ENCODE assay signal across 1 cellular context in genomic region chr17:44326867-44327444, GRCh38.
TF ChIP-seq lines count a peak whose summit lies in the region.

No MANE protein-coding gene starts in this region.

TF ChIP-seq in GM12878, 131 proteins besides CTCF, POLR2A, EP300 and RAD21 (continues in another document):
- TF ChIP-seq ZNF24 (IDR thresholded peaks at IDR 0.05), result no peak
- TF ChIP-seq CEBPZ (IDR thresholded peaks at IDR 0.05; ENCODE audit: low read depth, low read length), result no peak
- TF ChIP-seq ASH2L (IDR thresholded peaks at IDR 0.05; ENCODE audit: borderline replicate concordance, low read depth), result no peak
- 0 out of 2 replicates have a peak, but pooled peaks have one; percentile 23 for TF ChIP-seq TAF1 (IDR thresholded peaks at IDR 0.05; ENCODE audit: borderline replicate concordance, low read depth, low read length)
- TF ChIP-seq MXI1 (IDR thresholded peaks at IDR 0.05; ENCODE audit: low read depth, low read length), result peak; percentile 96
- no peak for TF ChIP-seq ATF2 (IDR thresholded peaks at IDR 0.05; ENCODE audit: low read length)
- TF ChIP-seq ZBTB40 (IDR thresholded peaks at IDR 0.05; ENCODE audit: borderline replicate concordance), result no peak
- no peak for TF ChIP-seq BACH1 (IDR thresholded peaks at IDR 0.05; ENCODE audit: borderline replicate concordance)
- no peak for TF ChIP-seq BCL3 (IDR thresholded peaks at IDR 0.05; ENCODE audit: borderline replicate concordance, insufficient read depth, low read depth, low read length, poor library complexity, severe bottlenecking)
- TF ChIP-seq RCOR1 (conservative IDR thresholded peaks at IDR 0.05; ENCODE audit: low read depth, low read length), result no peak
- peak; percentile 93 for TF ChIP-seq MLLT1 (IDR thresholded peaks at IDR 0.05)
- no peak for TF ChIP-seq FOXK2 (IDR thresholded peaks at IDR 0.05)
- TF ChIP-seq ZZZ3 (IDR thresholded peaks at IDR 0.05; ENCODE audit: control insufficient read depth, insufficient read length, low read depth), result no peak
- peak; percentile 56; the same call in 1 of the 2 replicates for TF ChIP-seq NKRF (conservative IDR thresholded peaks at IDR 0.05)
- peak; percentile 59; the same call in 1 of the 2 replicates for TF ChIP-seq PAX5 (IDR thresholded peaks at IDR 0.05; ENCODE audit: borderline replicate concordance, low read depth, low read length)
- TF ChIP-seq NR2F1 (conservative IDR thresholded peaks at IDR 0.05), result peak; percentile 42
- peak; percentile 90 for TF ChIP-seq SP1 (IDR thresholded peaks at IDR 0.05; ENCODE audit: low read depth, low read length)
- peak in 1 of 2 experiments; percentile 87; a peak in 2 of 4 replicates for TF ChIP-seq SRF (IDR thresholded peaks at IDR 0.05; ENCODE audit: low read depth in 2 of 2, low read length in 2 of 2)
- TF ChIP-seq POLR2AphosphoS2 (IDR thresholded peaks at IDR 0.05; ENCODE audit: low read depth, low read length), result peak; percentile 82
- TF ChIP-seq JUNB (IDR thresholded peaks at IDR 0.05), result no peak
- TF ChIP-seq HDGF (IDR thresholded peaks at IDR 0.05), result peak; percentile 60; the same call in 1 of the 2 replicates
- TF ChIP-seq E2F8 (IDR thresholded peaks at IDR 0.05; ENCODE audit: low read depth, partially characterized antibody), result peak; percentile 27
- peak; percentile 88 for TF ChIP-seq RAD51 (IDR thresholded peaks at IDR 0.05)
- no peak for TF ChIP-seq SUZ12 (IDR thresholded peaks at IDR 0.05; ENCODE audit: unreplicated experiment)
- peak; percentile 94 for TF ChIP-seq MAX (IDR thresholded peaks at IDR 0.05; ENCODE audit: low read depth, low read length)
- 0 out of 2 replicates have a peak, but pooled peaks have one; percentile 31 for TF ChIP-seq RB1 (IDR thresholded peaks at IDR 0.05; ENCODE audit: borderline replicate concordance)
- no peak for TF ChIP-seq HDAC6 (IDR thresholded peaks at IDR 0.05; ENCODE audit: unreplicated experiment)
- no peak for TF ChIP-seq NFXL1 (IDR thresholded peaks at IDR 0.05; ENCODE audit: borderline replicate concordance)
- TF ChIP-seq USF2 (IDR thresholded peaks at IDR 0.05; ENCODE audit: borderline replicate concordance, low read depth, low read length), result peak; percentile 73
- peak; percentile 95 to 97 for TF ChIP-seq BHLHE40 (IDR thresholded peaks at IDR 0.05; ENCODE audit: borderline replicate concordance in 1 of 2, low read depth in 2 of 2, low read length in 1 of 2)
- TF ChIP-seq BRCA1 (IDR thresholded peaks at IDR 0.05; ENCODE audit: low read depth, low read length), result no peak
- peak; percentile 46; the same call in 1 of the 2 replicates for TF ChIP-seq TCF12 (IDR thresholded peaks at IDR 0.05; ENCODE audit: low read depth, low read length)
- peak; percentile 86; the same call in 1 of the 2 replicates for TF ChIP-seq STAT1 (conservative IDR thresholded peaks at IDR 0.05)
- TF ChIP-seq ZBED1 (IDR thresholded peaks at IDR 0.05; ENCODE audit: borderline replicate concordance), result no peak
- peak; percentile 75 for TF ChIP-seq CREM (IDR thresholded peaks at IDR 0.05; ENCODE audit: low read depth)
- no peak for TF ChIP-seq RFX5 (IDR thresholded peaks at IDR 0.05; ENCODE audit: low read depth, low read length)
- no peak for TF ChIP-seq SMAD5 (IDR thresholded peaks at IDR 0.05; ENCODE audit: low read depth)
- TF ChIP-seq IRF3 (IDR thresholded peaks at IDR 0.05), result no peak
- no peak for TF ChIP-seq TARDBP (IDR thresholded peaks at IDR 0.05; ENCODE audit: borderline replicate concordance)
- TF ChIP-seq TBL1XR1 (IDR thresholded peaks at IDR 0.05; ENCODE audit: low read depth, low read length), result no peak
- TF ChIP-seq POLR2AphosphoS5 (IDR thresholded peaks at IDR 0.05; ENCODE audit: low read length), result 0 out of 2 replicates have a peak, but pooled peaks have one; percentile 32
- no peak for TF ChIP-seq SREBF2 (IDR thresholded peaks at IDR 0.05; ENCODE audit: low read length)
